In genomic region chr11:60914620-60915249, GRCh38 we compare ENCODE assay signal across 8 cellular contexts. TPM values are rescaled to one million over a fixed set of nuclear protein-coding genes. Genes with fewer than 3 reads are reported as not detected.
DNase-seq lines count a peak whose midpoint lies in the region; ATAC-seq and TF ChIP-seq lines count a peak whose summit lies in the region.

No MANE protein-coding gene starts in this region.

- peak overlapping the region; percentile 78 to 99 for H3K4me3 Mint-ChIP-seq in stimulated activated naive CD8-positive, alpha-beta T cell treated with anti-CD3 and anti-CD28 coated beads, Interleukin-15, amount 100 ng/mL, for 72 hours

- peak overlapping the region; percentile 84 to 92 for H3K27ac Mint-ChIP-seq in stimulated activated naive CD8-positive, alpha-beta T cell treated with anti-CD3 and anti-CD28 coated beads, Interleukin-15, amount 100 ng/mL, for 72 hours

- peak overlapping the region; percentile 70 for H3K4me3 ChIP-seq in GM12864 (ENCODE audit: low read depth, low read length)
- H3K4me3 ChIP-seq in mammary epithelial cell (replicated peaks in 1 of 3; ENCODE audit: insufficient read depth in 1 of 3, low read depth in 2 of 3, low read length in 3 of 3) = peak overlapping the region; percentile 58 to 81 (median 77)

- under 1% methylated on average over 21 of the region's 32 CpGs for WGBS in mammary epithelial cell (ENCODE audit: low coverage, missing lambda C conversion rate)

- H3K79me2 ChIP-seq in mammary epithelial cell (ENCODE audit: insufficient read depth, low read length) = peaks cover 50% of the 10 kb centered on the region

- intact Hi-C loops in mammary epithelial cell (cut with micrococcal nuclease) = loop anchor here (1.0 to 10.0 kb wide), 5 partner anchors 10 to 480 kb away; partner anchors contain the start of genes TMEM132A, TMEM216 and VPS37C

- ATAC-seq in HG02840 (IDR thresholded peaks at IDR 0.05; ENCODE audit: low FRiP score, unreplicated experiment) (peak; percentile 1), SK-N-SH treated with all-trans-retinoic acid at 6 μM for 48 hours (peak; percentile 57), HG03378 (IDR thresholded peaks at IDR 0.05; ENCODE audit: unreplicated experiment) (no peak)
- peak; percentile 36 for ATAC-seq in stimulated activated naive CD8-positive, alpha-beta T cell treated with anti-CD3 and anti-CD28 coated beads, Interleukin-15, amount 100 ng/mL, for 72 hours

- no TSS peak for BruUV-seq in mammary epithelial cell (replicated peaks; lab: Mats Ljungman, UMichigan)

- CTCF ChIA-PET in mammary epithelial cell (lab: Charles Lee; ENCODE audit: low non-redundant PET) = interaction anchor here (0.6 to 0.8 kb wide), 3 partner anchors 156 to 421 kb away, joined by 3 to 5 read pairs (median 4); no protein-coding TSS in a partner anchor

- H3K9me3 ChIP-seq in mammary epithelial cell (replicated peaks; ENCODE audit: insufficient read depth, low read length) = no peaks in the 10 kb centered on the region

- DNase-seq in GM12864 (ENCODE audit: low read depth) = no peak
- DNase-seq in mammary epithelial cell = peak; percentile 58
- peak in 1 of 2 donors; percentile 46 for DNase-seq in stimulated activated naive CD8-positive, alpha-beta T cell treated with anti-CD3 and anti-CD28 coated beads, Interleukin-15, amount 100 ng/mL, for 72 hours
- no peak for DNase-seq in NCI-H1436 treated with DMSO at 0.1 percent for 48 hours (lab: John Stamatoyannopoulos, UW)

- H3K4me1 Mint-ChIP-seq in stimulated activated naive CD8-positive, alpha-beta T cell treated with anti-CD3 and anti-CD28 coated beads, Interleukin-15, amount 100 ng/mL, for 72 hours = peaks cover 81% of the 10 kb centered on the region

- H3K9me3 Mint-ChIP-seq in stimulated activated naive CD8-positive, alpha-beta T cell treated with anti-CD3 and anti-CD28 coated beads, Interleukin-15, amount 100 ng/mL, for 72 hours = peaks cover 11% of the 10 kb centered on the region in 2 donors

- peak overlapping the region; percentile 71 for H3K27ac ChIP-seq in mammary epithelial cell (ENCODE audit: insufficient read depth, low read depth, low read length)
- peak overlapping the region; percentile 98 for H3K27ac ChIP-seq in layer of hippocampus (ENCODE audit: low read depth, low read length)

- no peaks in the 10 kb centered on the region for H3K27me3 Mint-ChIP-seq in stimulated activated naive CD8-positive, alpha-beta T cell treated with anti-CD3 and anti-CD28 coated beads, Interleukin-15, amount 100 ng/mL, for 72 hours

- in situ Hi-C loops in mammary epithelial cell (cut with MboI; ENCODE audit: low sequenced_read_pairs in 2 of 2) = no loop called here

- H2AFZ ChIP-seq in mammary epithelial cell (ENCODE audit: low read depth, low read length) = peak overlapping the region; percentile 99

- H3K4me1 ChIP-seq in mammary epithelial cell (ENCODE audit: insufficient read depth, low read length) = peaks cover 51% of the 10 kb centered on the region

- H3K27me3 ChIP-seq in mammary epithelial cell (ENCODE audit: insufficient read depth, low read length) (no peaks in the 10 kb centered on the region), layer of hippocampus (ENCODE audit: control insufficient read depth, insufficient read depth, low read length) (no peaks in the 10 kb centered on the region)

- peak overlapping the region; percentile 90 for H3K9ac ChIP-seq in mammary epithelial cell (ENCODE audit: insufficient read depth, low read length)

- peak overlapping the region; percentile 93 for H3K4me2 ChIP-seq in mammary epithelial cell (ENCODE audit: insufficient read depth, low read depth, low read length)

- dilution Hi-C loops in mammary epithelial cell (cut with HindIII; ENCODE audit: low sequenced_read_pairs) = loop anchor here (5.0 kb wide), 1 partner anchor 87 kb away; no protein-coding TSS in a partner anchor

- no peak for TF ChIP-seq CTCF in GM12864 (IDR thresholded peaks at IDR 0.05; ENCODE audit: low read depth, low read length, missing control alignments)
- no peak for TF ChIP-seq CTCF in mammary epithelial cell (conservative IDR thresholded peaks at IDR 0.05 in 1 of 2, IDR thresholded peaks at IDR 0.05 in 1 of 2; ENCODE audit: extremely low read depth in 1 of 2, insufficient read depth in 1 of 2, low read depth in 1 of 2, low read length in 2 of 2)

- peaks cover under 1% of the 10 kb centered on the region for H3K36me3 ChIP-seq in mammary epithelial cell (ENCODE audit: insufficient read depth, low read length)

- no peaks in the 10 kb centered on the region for H4K20me1 ChIP-seq in mammary epithelial cell (ENCODE audit: insufficient read depth, low read length)

TF ChIP-seq in SK-N-SH treated with all-trans-retinoic acid at 6 μM for 48 hours, 23 proteins besides CTCF, POLR2A, EP300 and RAD21 (continues in another document):
- no peak for TF ChIP-seq TSHZ2 (CRISPR knock-in tag; IDR thresholded peaks at IDR 0.05)
- TF ChIP-seq ARNTL (CRISPR knock-in tag; IDR thresholded peaks at IDR 0.05; ENCODE audit: borderline replicate concordance, low read depth) = no peak
- no peak for TF ChIP-seq CSRNP3 (CRISPR knock-in tag; IDR thresholded peaks at IDR 0.05)
- TF ChIP-seq CREB5 (CRISPR knock-in tag; IDR thresholded peaks at IDR 0.05; ENCODE audit: low read depth) = no peak
- no peak for TF ChIP-seq PATZ1 (CRISPR knock-in tag; IDR thresholded peaks at IDR 0.05; ENCODE audit: borderline replicate concordance)

RNA-seq across cellular contexts. Expression of gene TMEM109, which starts 0.8 kb away (rescaled TPM):
- 10 to 100 TPM; 19.8 to 44.9 TPM for total RNA-seq in mammary epithelial cell
- polyA plus RNA-seq in mammary epithelial cell = 35.0 TPM
- 50.8 TPM for polyA minus RNA-seq in mammary epithelial cell

RNA-seq across cellular contexts. Expression of gene PRPF19, which starts 8.3 kb away (rescaled TPM):
- 10 to 100 TPM; 70.0 to 93.2 TPM for total RNA-seq in mammary epithelial cell
- 93.7 TPM for polyA plus RNA-seq in mammary epithelial cell
- 96.3 TPM for polyA minus RNA-seq in mammary epithelial cell

RNA-seq across cellular contexts. Expression of gene TMEM132A, which starts 9.5 kb away (rescaled TPM):
- total RNA-seq in mammary epithelial cell = 100 to 1,000 TPM in 1 of 2 donors, 10 to 100 TPM in 1; 48.7 to 114 TPM
- 32.0 TPM for polyA plus RNA-seq in mammary epithelial cell
- 16.7 TPM for polyA minus RNA-seq in mammary epithelial cell

RNA-seq across cellular contexts. Expression of gene SLC15A3, which starts 37.2 kb away (rescaled TPM):
- total RNA-seq in mammary epithelial cell = under 1 TPM; 0.16 to 0.17 TPM
- polyA plus RNA-seq in mammary epithelial cell = 0.07 TPM
- not detected for polyA minus RNA-seq in mammary epithelial cell

RNA-seq across cellular contexts. Expression of gene ZP1, which starts 47.4 kb away (rescaled TPM):
- not detected for total RNA-seq in mammary epithelial cell
- polyA plus RNA-seq in mammary epithelial cell = not detected
- polyA minus RNA-seq in mammary epithelial cell = not detected
